In the genomic region with DNA sequence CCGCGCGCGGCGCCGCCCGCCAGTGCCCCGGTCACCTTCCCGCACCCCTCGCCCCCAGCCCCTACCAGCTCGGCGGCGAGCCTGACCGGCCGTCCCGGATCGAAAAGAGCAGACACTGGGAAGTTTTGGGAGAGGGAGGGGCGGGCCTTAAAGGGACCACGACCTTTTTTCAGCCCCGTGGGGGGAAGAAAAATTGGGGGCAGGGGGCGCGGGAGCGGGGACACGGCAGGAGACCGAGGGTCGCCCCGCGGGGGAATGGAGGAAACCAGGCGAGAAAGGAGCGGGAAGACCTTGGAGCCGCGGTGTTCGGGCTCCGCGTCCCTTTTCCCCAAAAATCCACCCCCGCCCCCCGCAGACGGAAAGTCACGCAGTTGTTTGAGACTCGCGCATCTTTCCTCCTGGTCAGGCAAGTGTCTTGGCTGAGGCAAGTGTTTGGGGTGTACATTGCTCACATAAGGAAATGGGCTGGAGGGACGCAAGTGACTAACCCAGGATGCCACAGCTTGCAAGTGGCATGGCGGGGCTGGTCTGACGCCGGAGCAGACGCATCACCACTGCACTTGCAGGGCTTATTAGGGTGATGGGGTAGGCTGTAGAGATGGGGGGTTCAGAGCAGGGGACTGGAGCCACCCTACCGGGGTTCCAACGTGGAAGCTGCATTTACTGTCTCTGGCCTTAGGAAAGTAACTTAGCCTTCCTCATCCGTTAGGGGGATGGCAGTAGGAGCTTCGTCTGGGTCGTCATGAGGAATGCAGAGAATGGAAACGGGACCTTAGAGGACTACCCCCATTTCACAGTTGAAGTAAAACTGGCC, we compare ENCODE assay signal across 8 cellular contexts. TPM values are rescaled to one million over a fixed set of nuclear protein-coding genes. Genes with fewer than 3 reads are reported as not detected.
DNase-seq lines count a peak whose midpoint lies in the region; ATAC-seq, FAIRE-seq and TF ChIP-seq lines count a peak whose summit lies in the region.

No MANE protein-coding gene starts in this region.

- H3K27me3 ChIP-seq in HUES48 (ENCODE audit: control insufficient read depth, insufficient read depth, low read length) (no peaks in the 10 kb centered on the region), K562 (ENCODE audit: control insufficient read depth in 2 of 2, insufficient read depth in 2 of 2, low read length in 2 of 2) (no peaks in the 10 kb centered on the region), sigmoid colon (no peaks in the 10 kb centered on the region)

- no peak for TF ChIP-seq RAD21 in K562 (CRISPR knock-in tag; conservative IDR thresholded peaks at IDR 0.05 in 1 of 2, IDR thresholded peaks at IDR 0.05 in 1 of 2)

- intact Hi-C loops in K562 (cut with micrococcal nuclease): no loop called here
- intact Hi-C loops in sigmoid colon (cut with DNase I): loop anchor here (1.0 to 5.0 kb wide), 3 partner anchors 16 to 205 kb away; a partner anchor contains a TSS

- H3K4me2 ChIP-seq in K562 (ENCODE audit: insufficient read depth, low read length): peak overlapping the region; percentile 99

- no peak for FAIRE-seq in K562 (lab: Jason Lieb, UNC)

- H3K27ac ChIP-seq in C4-2B (peak overlapping the region; percentile 92), HUES48 (ENCODE audit: low read depth, low read length) (peak overlapping the region; percentile 100), K562 (ENCODE audit: extremely low read depth, low read depth, low read length) (peak overlapping the region; percentile 96), sigmoid colon (peak overlapping the region; percentile 97 to 100 (median 99))

- H3K9ac ChIP-seq in HUES48 (ENCODE audit: low read depth, low read length): peak overlapping the region; percentile 64
- H3K9ac ChIP-seq in K562 (ENCODE audit: insufficient read depth in 1 of 2, low read depth in 2 of 2, low read length in 2 of 2): peak overlapping the region; percentile 93 to 97

- CTCF ChIA-PET in K562 (lab: Yijun Ruan, JAX; ENCODE audit: low intra/inter-chr PET ratio): no interaction called here

- TF ChIP-seq EP300 in K562 (IDR thresholded peaks at IDR 0.05; ENCODE audit: low read length) (no peak), sigmoid colon (IDR thresholded peaks at IDR 0.05) (no peak)

- POLR2A ChIA-PET in K562 (lab: Yijun Ruan, JAX): interaction anchor here (0.6 to 6.0 kb wide), 10 partner anchors 8 to 48 kb away, joined by 3 to 58 read pairs (median 4); a partner anchor contains a TSS

- TSS peak; percentile 74 for BruUV-seq in K562 (replicated peaks; lab: Mats Ljungman, UMichigan)

- H3K9me1 ChIP-seq in K562 (ENCODE audit: control insufficient read depth, insufficient read depth, low read length): no peaks in the 10 kb centered on the region

- H3K4me3 ChIP-seq in HUES48 (ENCODE audit: low read depth, low read length) (peak overlapping the region; percentile 63), K562 (peak overlapping the region; percentile 80), iPS-11a (ENCODE audit: low read depth, low read length) (peak overlapping the region; percentile 73), sigmoid colon (peak overlapping the region; percentile 85 to 96 (median 91))

- H3K4me1 ChIP-seq in HUES48 (ENCODE audit: control insufficient read depth, insufficient read depth, low read length) (peaks cover 16% of the 10 kb centered on the region), K562 (replicated peaks in 1 of 2; ENCODE audit: control insufficient read depth in 2 of 2, insufficient read depth in 2 of 2, low read length in 2 of 2) (peaks cover 15 to 51% of the 10 kb centered on the region in 2 experiments; a peak in 4 of 5 replicates), sigmoid colon (peaks cover 0 to 34% (median 30%) of the 10 kb centered on the region in 4 donors)

- peaks cover 33% of the 10 kb centered on the region for H3K79me2 ChIP-seq in K562 (ENCODE audit: control insufficient read depth, insufficient read depth, low read length)

- TF ChIP-seq CTCF in C4-2B (conservative IDR thresholded peaks at IDR 0.05) (no peak), K562 (IDR thresholded peaks at IDR 0.05 in 2 of 3, conservative IDR thresholded peaks at IDR 0.05 in 1 of 3; ENCODE audit: insufficient read depth in 2 of 3, low read depth in 1 of 3, low read length in 3 of 3) (no peak), sigmoid colon (IDR thresholded peaks at IDR 0.05) (no peak)

- in situ Hi-C loops in K562 (cut with MboI): no loop called here

- DNase-seq in T-helper 9 cell: peak; percentile 50
- peak in 3 of 4 experiments; percentile 34 to 67 (median 49) for DNase-seq in K562 (ENCODE audit: extremely low read depth in 1 of 4, low spot score in 3 of 4)
- peak; percentile 85 for DNase-seq in sigmoid colon
- DNase-seq in iPS-NIHi11 (ENCODE audit: low spot score): no peak
- DNase-seq in GM19238 (ENCODE audit: insufficient read length, low spot score): no peak

- ATAC-seq in K562: no peak

- peak; percentile 50 for TF ChIP-seq POLR2A in K562 (conservative IDR thresholded peaks at IDR 0.05)
- peak in 1 of 2 donors; percentile 7 for TF ChIP-seq POLR2A in sigmoid colon (IDR thresholded peaks at IDR 0.05)

- H2AFZ ChIP-seq in K562 (ENCODE audit: low read depth, low read length): peak overlapping the region; percentile 95

- WGBS in K562 (ENCODE audit: insufficient coverage, low coverage, missing lambda C conversion rate): 2% methylated on average over 28 of the region's 52 CpGs
- 1 to 2% methylated on average over 52 of the region's 52 CpGs for WGBS in sigmoid colon, 2 donors

- H3K9me3 ChIP-seq in HUES48 (ENCODE audit: control insufficient read depth, insufficient read depth, low read length) (peaks cover 5% of the 10 kb centered on the region; the same call in 1 of the 2 replicates), K562 (replicated peaks; ENCODE audit: control insufficient read depth, insufficient read depth, low read depth, low read length) (no peaks in the 10 kb centered on the region), sigmoid colon (no peaks in the 10 kb centered on the region)

- H4K20me1 ChIP-seq in K562 (replicated peaks; ENCODE audit: control insufficient read depth, insufficient read depth, low read length): peaks cover 5% of the 10 kb centered on the region

- H3K36me3 ChIP-seq in HUES48 (ENCODE audit: control insufficient read depth, insufficient read depth, low read length): peaks cover 15% of the 10 kb centered on the region
- peaks cover 16% of the 10 kb centered on the region for H3K36me3 ChIP-seq in K562 (ENCODE audit: control insufficient read depth, insufficient read depth, low read length)
- peaks cover 0 to 3% (median under 1%) of the 10 kb centered on the region in 4 donors for H3K36me3 ChIP-seq in sigmoid colon

RNA-seq across cellular contexts. Expression of a gene that starts 2.7 kb away (rescaled TPM):
- 270 and 391 TPM in 2 replicates for total RNA-seq in K562 (2011; cell fraction: chromatin; rRNA removed; ENCODE audit: low replicate concordance)
- total RNA-seq in K562 (2011; cell fraction: nucleolus; rRNA removed): 228 and 234 TPM in 2 replicates
- total RNA-seq in K562 (2011; cell fraction: nucleoplasm; rRNA removed): 270 and 297 TPM in 2 replicates
- 313 and 355 TPM in 2 replicates for total RNA-seq in K562 (2014; rRNA removed)
- total RNA-seq in K562 (2014; rRNA removed; fragmentation: Illumina TruSeq; extraction: Trizol): 375 and 414 TPM in 2 replicates
- total RNA-seq in K562 (2015; rRNA removed; fragmentation: Illumina TruSeq; extraction: Trizol): 274 and 290 TPM in 2 replicates
- total RNA-seq in K562 (2021): 579 and 605 TPM in 2 replicates
- polyA plus RNA-seq in K562 (2011; rRNA removed): 284 and 572 TPM in 2 replicates
- polyA plus RNA-seq in K562 (2011; cell fraction: cytosol; rRNA removed): 251 and 262 TPM in 2 replicates
- 342 and 362 TPM in 2 replicates for polyA plus RNA-seq in K562 (2011; cell fraction: nucleus; rRNA removed)
- 353 and 512 TPM in 2 replicates for polyA plus RNA-seq in K562 (2012)
- polyA plus RNA-seq in K562 (2014; fragmentation: Illumina TruSeq; extraction: Trizol): 550 and 610 TPM in 2 replicates
- polyA plus RNA-seq in K562 (2014; fragmentation: Nextera tagmentation; extraction: Ambion mirVana): 10 to 100 TPM; 39.5 to 51.4 TPM
- 271 and 299 TPM in 2 replicates for polyA plus RNA-seq in K562 (2014; rRNA removed)
- 359 and 423 TPM in 2 replicates for polyA minus RNA-seq in K562 (2011; rRNA and poly(A)+ RNA removed)
- polyA minus RNA-seq in K562 (2011; cell fraction: cytosol; rRNA and poly(A)+ RNA removed): 278 and 317 TPM in 2 replicates
- polyA minus RNA-seq in K562 (2011; cell fraction: nucleus; rRNA and poly(A)+ RNA removed): 71.0 and 135 TPM in 2 replicates
- total RNA-seq in sigmoid colon: 100 to 1,000 TPM; 140 to 201 (median 171) TPM
- polyA plus RNA-seq in sigmoid colon: 100 to 1,000 TPM; 115 to 206 (median 129) TPM

RNA-seq across cellular contexts. Expression of a gene that starts 20.8 kb away (rescaled TPM):
- 23.7 and 41.8 TPM in 2 replicates for total RNA-seq in K562 (2011; cell fraction: chromatin; rRNA removed; ENCODE audit: low replicate concordance)
- 32.6 and 33.9 TPM in 2 replicates for total RNA-seq in K562 (2011; cell fraction: nucleolus; rRNA removed)
- 34.1 and 35.9 TPM in 2 replicates for total RNA-seq in K562 (2011; cell fraction: nucleoplasm; rRNA removed)
- total RNA-seq in K562 (2014; rRNA removed) (67.3 and 69.6 TPM in 2 replicates), K562 (2014; rRNA removed; fragmentation: Illumina TruSeq; extraction: Trizol) (40.1 and 58.0 TPM in 2 replicates), K562 (2015; rRNA removed; fragmentation: Illumina TruSeq; extraction: Trizol) (84.9 and 98.2 TPM in 2 replicates), K562 (2021) (89.2 and 91.7 TPM in 2 replicates), sigmoid colon (100 to 1,000 TPM in 3 of 4 donors, 10 to 100 TPM in 1; 99.5 to 149 (median 120) TPM)
- polyA plus RNA-seq in K562 (2011; rRNA removed) (67.3 and 115 TPM in 2 replicates), K562 (2014; fragmentation: Illumina TruSeq; extraction: Trizol) (133 TPM in 2 replicates), K562 (2014; fragmentation: Nextera tagmentation; extraction: Ambion mirVana) (10 to 100 TPM; 47.5 to 99.9 TPM), K562 (2014; rRNA removed) (55.2 and 118 TPM in 2 replicates), sigmoid colon (100 to 1,000 TPM; 348 to 548 (median 422) TPM)
- 133 and 134 TPM in 2 replicates for polyA plus RNA-seq in K562 (2011; cell fraction: cytosol; rRNA removed)
- 175 and 195 TPM in 2 replicates for polyA plus RNA-seq in K562 (2011; cell fraction: nucleus; rRNA removed)
- polyA plus RNA-seq in K562 (2012): 242 and 243 TPM in 2 replicates
- 53.8 and 60.0 TPM in 2 replicates for polyA minus RNA-seq in K562 (2011; rRNA and poly(A)+ RNA removed)
- polyA minus RNA-seq in K562 (2011; cell fraction: cytosol; rRNA and poly(A)+ RNA removed): 38.6 and 49.9 TPM in 2 replicates
- 19.5 and 24.9 TPM in 2 replicates for polyA minus RNA-seq in K562 (2011; cell fraction: nucleus; rRNA and poly(A)+ RNA removed)

RNA-seq across cellular contexts. Expression of a gene that starts 25.6 kb away (rescaled TPM):
- 12.5 and 23.7 TPM in 2 replicates for total RNA-seq in K562 (2011; cell fraction: chromatin; rRNA removed; ENCODE audit: low replicate concordance)
- total RNA-seq in K562 (2011; cell fraction: nucleolus; rRNA removed): 11.8 and 15.2 TPM in 2 replicates
- 11.6 and 13.7 TPM in 2 replicates for total RNA-seq in K562 (2011; cell fraction: nucleoplasm; rRNA removed)
- total RNA-seq in K562 (2014; rRNA removed): 5.1 TPM in 2 replicates
- 3.1 and 3.7 TPM in 2 replicates for total RNA-seq in K562 (2014; rRNA removed; fragmentation: Illumina TruSeq; extraction: Trizol)
- total RNA-seq in K562 (2015; rRNA removed; fragmentation: Illumina TruSeq; extraction: Trizol): 4.1 and 5.3 TPM in 2 replicates
- total RNA-seq in K562 (2021): 5.9 and 6.2 TPM in 2 replicates
- polyA plus RNA-seq in K562 (2011; rRNA removed): 10.9 and 17.3 TPM in 2 replicates
- 10.6 and 12.7 TPM in 2 replicates for polyA plus RNA-seq in K562 (2011; cell fraction: cytosol; rRNA removed)
- polyA plus RNA-seq in K562 (2011; cell fraction: nucleus; rRNA removed): 18.6 and 22.5 TPM in 2 replicates
- polyA plus RNA-seq in K562 (2012): 5.2 and 22.0 TPM in 2 replicates
- 3.8 and 4.9 TPM in 2 replicates for polyA plus RNA-seq in K562 (2014; fragmentation: Illumina TruSeq; extraction: Trizol)
- polyA plus RNA-seq in K562 (2014; fragmentation: Nextera tagmentation; extraction: Ambion mirVana): 1 to 10 TPM in 1 of 2 experiments, under 1 TPM in 1; 0.82 to 1.1 TPM
- polyA plus RNA-seq in K562 (2014; rRNA removed): 4.9 and 5.0 TPM in 2 replicates
- polyA minus RNA-seq in K562 (2011; rRNA and poly(A)+ RNA removed): 4.1 and 5.7 TPM in 2 replicates
- polyA minus RNA-seq in K562 (2011; cell fraction: cytosol; rRNA and poly(A)+ RNA removed): 3.1 and 8.8 TPM in 2 replicates
- polyA minus RNA-seq in K562 (2011; cell fraction: nucleus; rRNA and poly(A)+ RNA removed): 6.2 and 11.0 TPM in 2 replicates
- total RNA-seq in sigmoid colon: 10 to 100 TPM in 1 of 4 donors, 1 to 10 TPM in 3; 3.5 to 15.8 (median 4.7) TPM
- polyA plus RNA-seq in sigmoid colon: 10 to 100 TPM in 1 of 3 donors, 1 to 10 TPM in 2; 3.7 to 17.6 (median 4.8) TPM

RNA-seq across cellular contexts. Expression of a gene that starts 39.7 kb away (rescaled TPM):
- 0.95 and 3.4 TPM in 2 replicates for total RNA-seq in K562 (2011; cell fraction: chromatin; rRNA removed; ENCODE audit: low replicate concordance)
- total RNA-seq in K562 (2011; cell fraction: nucleolus; rRNA removed): 2.1 and 2.7 TPM in 2 replicates
- 0.61 and 0.95 TPM in 2 replicates for total RNA-seq in K562 (2011; cell fraction: nucleoplasm; rRNA removed)
- not detected in 2 replicates for total RNA-seq in K562 (2014; rRNA removed)
- total RNA-seq in K562 (2014; rRNA removed; fragmentation: Illumina TruSeq; extraction: Trizol): not detected in 2 replicates
- 0.18 TPM in 1 of 2 replicates, not detected in the other for total RNA-seq in K562 (2015; rRNA removed; fragmentation: Illumina TruSeq; extraction: Trizol)
- 1.1 and 1.8 TPM in 2 replicates for total RNA-seq in K562 (2021)
- polyA plus RNA-seq in K562 (2011; rRNA removed): 0.31 and 0.38 TPM in 2 replicates
- 0.25 and 0.96 TPM in 2 replicates for polyA plus RNA-seq in K562 (2011; cell fraction: cytosol; rRNA removed)
- 3.1 and 3.7 TPM in 2 replicates for polyA plus RNA-seq in K562 (2011; cell fraction: nucleus; rRNA removed)
- 0.58 and 0.64 TPM in 2 replicates for polyA plus RNA-seq in K562 (2012)
- 0.17 and 0.36 TPM in 2 replicates for polyA plus RNA-seq in K562 (2014; fragmentation: Illumina TruSeq; extraction: Trizol)
- under 1 TPM in 1 of 2 experiments, not detected in 1; 0.08 TPM for polyA plus RNA-seq in K562 (2014; fragmentation: Nextera tagmentation; extraction: Ambion mirVana)
- polyA plus RNA-seq in K562 (2014; rRNA removed): 0.29 TPM in 1 of 2 replicates, not detected in the other
- 0.14 TPM in 1 of 2 replicates, not detected in the other for polyA minus RNA-seq in K562 (2011; rRNA and poly(A)+ RNA removed)
- not detected in 2 replicates for polyA minus RNA-seq in K562 (2011; cell fraction: cytosol; rRNA and poly(A)+ RNA removed)
- polyA minus RNA-seq in K562 (2011; cell fraction: nucleus; rRNA and poly(A)+ RNA removed): 0.67 TPM in 1 of 2 replicates, not detected in the other
- 10 to 100 TPM in 1 of 4 donors, 1 to 10 TPM in 2, under 1 TPM in 1; 0.33 to 13.2 (median 4.4) TPM for total RNA-seq in sigmoid colon
- 1,000 to 10,000 TPM; 2,620 to 9,832 (median 7,672) TPM for polyA plus RNA-seq in sigmoid colon

RNA-seq across cellular contexts. Expression of a gene that starts 47.0 kb away (rescaled TPM):
- total RNA-seq in K562 (2011; cell fraction: chromatin; rRNA removed; ENCODE audit: low replicate concordance): 51.5 and 89.0 TPM in 2 replicates
- 47.7 and 48.2 TPM in 2 replicates for total RNA-seq in K562 (2011; cell fraction: nucleolus; rRNA removed)
- total RNA-seq in K562 (2011; cell fraction: nucleoplasm; rRNA removed): 57.0 and 77.0 TPM in 2 replicates
- total RNA-seq in K562 (2014; rRNA removed) (24.0 and 31.6 TPM in 2 replicates), K562 (2014; rRNA removed; fragmentation: Illumina TruSeq; extraction: Trizol) (12.6 and 14.4 TPM in 2 replicates), K562 (2015; rRNA removed; fragmentation: Illumina TruSeq; extraction: Trizol) (21.6 and 21.7 TPM in 2 replicates), K562 (2021) (25.3 and 26.0 TPM in 2 replicates), sigmoid colon (10 to 100 TPM; 65.5 to 92.7 (median 85.2) TPM)
- polyA plus RNA-seq in K562 (2011; rRNA removed) (22.9 and 39.8 TPM in 2 replicates), K562 (2014; fragmentation: Illumina TruSeq; extraction: Trizol) (32.6 and 35.2 TPM in 2 replicates), K562 (2014; fragmentation: Nextera tagmentation; extraction: Ambion mirVana) (1 to 10 TPM; 2.3 to 7.1 TPM), K562 (2014; rRNA removed) (23.5 and 24.6 TPM in 2 replicates), sigmoid colon (10 to 100 TPM; 36.2 to 46.7 (median 39.0) TPM)
- 33.3 and 43.6 TPM in 2 replicates for polyA plus RNA-seq in K562 (2011; cell fraction: cytosol; rRNA removed)
- polyA plus RNA-seq in K562 (2011; cell fraction: nucleus; rRNA removed): 46.8 and 54.3 TPM in 2 replicates
- 29.5 and 74.2 TPM in 2 replicates for polyA plus RNA-seq in K562 (2012)
- polyA minus RNA-seq in K562 (2011; rRNA and poly(A)+ RNA removed): 12.1 and 15.4 TPM in 2 replicates
- polyA minus RNA-seq in K562 (2011; cell fraction: cytosol; rRNA and poly(A)+ RNA removed): 11.6 and 18.3 TPM in 2 replicates
- polyA minus RNA-seq in K562 (2011; cell fraction: nucleus; rRNA and poly(A)+ RNA removed): 9.6 and 15.1 TPM in 2 replicates

Comparison
In these comparisons a context has a peak if more than half of its experiments do, and no peak if none do; other contexts are left out.
1. DNase-seq: peak in T-helper 9 cell (single experiment), K562 (3 of 4) and sigmoid colon (single experiment); none in iPS-NIHi11 (single experiment) and GM19238 (single experiment).
2. Peak in every context shown above with its lines, with median percentiles within 50 percentile points of each other: H3K27ac ChIP-seq and H3K4me3 ChIP-seq.